In the genomic region with DNA sequence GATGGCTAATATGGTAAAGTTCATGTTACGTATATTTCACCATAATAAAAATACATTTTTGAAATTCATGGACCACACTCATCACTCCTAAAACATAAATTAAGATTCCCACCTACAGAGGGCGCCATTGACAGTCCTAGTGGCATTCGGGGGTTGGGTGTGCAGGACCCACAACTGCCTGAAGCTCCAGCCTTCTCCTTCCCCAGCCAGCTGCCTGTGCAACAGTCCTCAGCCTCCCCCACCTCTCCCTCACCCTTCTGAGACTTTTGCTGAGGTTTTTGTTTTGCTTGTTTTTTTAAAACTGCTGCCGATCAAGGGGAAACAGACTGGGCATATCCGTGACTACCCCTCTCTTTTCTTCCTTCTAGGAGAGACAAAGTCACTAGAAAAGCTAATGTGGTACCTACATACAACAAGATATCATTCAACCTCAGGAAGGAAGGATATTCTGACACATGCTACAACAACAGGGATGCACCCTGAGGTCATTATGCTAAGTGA, we compare ENCODE assay signal across 1 cellular context.
A peak's percentile ranks its signal among the peaks of the same experiment; 100 is the strongest.
TF ChIP-seq lines count a peak whose summit lies in the region.

No MANE protein-coding gene starts in this region.

TF ChIP-seq in K562, 482 proteins besides CTCF, POLR2A, EP300 and RAD21 (continued from another document and continues in another):
- TF ChIP-seq ATF2 (CRISPR knock-in tag; IDR thresholded peaks at IDR 0.05) (no peak), BACH1 (tag; IDR thresholded peaks at IDR 0.05) (no peak), YBX1 (IDR thresholded peaks at IDR 0.05) (no peak), ARID2 (IDR thresholded peaks at IDR 0.05) (peak; percentile 59; the same call in 1 of the 2 replicates), MTF1 (CRISPR knock-in tag; IDR thresholded peaks at IDR 0.05; ENCODE audit: borderline replicate concordance) (no peak), ZNF347 (CRISPR knock-in tag; IDR thresholded peaks at IDR 0.05; ENCODE audit: low read depth) (no peak), ARNT (IDR thresholded peaks at IDR 0.05) (no peak), MTA3 (IDR thresholded peaks at IDR 0.05; ENCODE audit: borderline replicate concordance) (no peak), CHD4 (IDR thresholded peaks at IDR 0.05; ENCODE audit: insufficient read depth, insufficient replicate concordance, low read depth, low read length, poor library complexity, severe bottlenecking) (no peak), GABPA (tag; conservative IDR thresholded peaks at IDR 0.05; ENCODE audit: low read depth) (no peak), CBX1 (IDR thresholded peaks at IDR 0.05; ENCODE audit: low read depth) (no peak), TAF15 (IDR thresholded peaks at IDR 0.05; ENCODE audit: low read depth, low read length) (no peak), TEAD1 (CRISPR knock-in tag; IDR thresholded peaks at IDR 0.05) (no peak), IRF2 (CRISPR knock-in tag; IDR thresholded peaks at IDR 0.05) (no peak), KAT2B (IDR thresholded peaks at IDR 0.05; ENCODE audit: low read depth, low read length) (no peak), CAMTA2 (CRISPR knock-in tag; conservative IDR thresholded peaks at IDR 0.05) (no peak), MYNN (IDR thresholded peaks at IDR 0.05) (no peak), MYNN (CRISPR knock-in tag; IDR thresholded peaks at IDR 0.05) (no peak), ATF7 (IDR thresholded peaks at IDR 0.05) (0 out of 2 replicates have a peak, but pooled peaks have one; percentile 15), BRD9 (IDR thresholded peaks at IDR 0.05; ENCODE audit: low read depth, partially characterized antibody) (no peak), ZNF140 (CRISPR knock-in tag; IDR thresholded peaks at IDR 0.05) (no peak), NCOR1 (IDR thresholded peaks at IDR 0.05) (0 out of 2 replicates have a peak, but pooled peaks have one; percentile 8), GTF2E2 (tag; IDR thresholded peaks at IDR 0.05) (no peak), SPI1 (IDR thresholded peaks at IDR 0.05; ENCODE audit: borderline replicate concordance, low read depth, low read length) (no peak), ZNF395 (CRISPR knock-in tag; IDR thresholded peaks at IDR 0.05) (no peak), ZFP1 (CRISPR knock-in tag; IDR thresholded peaks at IDR 0.05) (no peak), PML (IDR thresholded peaks at IDR 0.05; ENCODE audit: low read length) (no peak), KDM5B (IDR thresholded peaks at IDR 0.05; ENCODE audit: insufficient replicate concordance, low read depth, low read length) (no peak), ZNF274 (IDR thresholded peaks at IDR 0.05; ENCODE audit: borderline replicate concordance, low read depth, low read length) (no peak), FOXK2 (conservative IDR thresholded peaks at IDR 0.05 in 1 of 2, IDR thresholded peaks at IDR 0.05 in 1 of 2; ENCODE audit: low read depth in 2 of 2) (no peak), ILF3 (IDR thresholded peaks at IDR 0.05; ENCODE audit: borderline replicate concordance) (no peak), FOS (IDR thresholded peaks at IDR 0.05; ENCODE audit: extremely low read depth, insufficient read length) (no peak), TEAD4 (IDR thresholded peaks at IDR 0.05; ENCODE audit: low read length) (peak; percentile 28; the same call in 1 of the 2 replicates), TEAD4 (CRISPR knock-in tag; IDR thresholded peaks at IDR 0.05; ENCODE audit: borderline replicate concordance) (no peak), ELF4 (CRISPR knock-in tag; IDR thresholded peaks at IDR 0.05) (no peak), HNRNPH1 (optimal IDR thresholded peaks at IDR 0.05; ENCODE audit: low read depth, low read length) (no peak), ETV6 (IDR thresholded peaks at IDR 0.05; ENCODE audit: borderline replicate concordance in 1 of 2, low read depth in 2 of 2, low read length in 1 of 2) (no peak), ETV6 (CRISPR knock-in tag; IDR thresholded peaks at IDR 0.05; ENCODE audit: borderline replicate concordance) (no peak), GTF2F1 (IDR thresholded peaks at IDR 0.05; ENCODE audit: low read depth, low read length) (no peak), STAT6 (CRISPR knock-in tag; IDR thresholded peaks at IDR 0.05) (no peak), FOXA1 (IDR thresholded peaks at IDR 0.05; ENCODE audit: borderline replicate concordance) (no peak), DEAF1 (CRISPR knock-in tag; IDR thresholded peaks at IDR 0.05) (peak; percentile 65), FUS (optimal IDR thresholded peaks at IDR 0.05; ENCODE audit: low read depth, low read length) (no peak), E4F1 (CRISPR knock-in tag; IDR thresholded peaks at IDR 0.05; ENCODE audit: borderline replicate concordance) (no peak), SMARCE1 (IDR thresholded peaks at IDR 0.05) (no peak), JUND (IDR thresholded peaks at IDR 0.05; ENCODE audit: borderline replicate concordance, low read depth, low read length) (peak; percentile 8; the same call in 1 of the 2 replicates), JUND (tag; IDR thresholded peaks at IDR 0.05; ENCODE audit: borderline replicate concordance, low read depth, low read length) (no peak), EZH2 (IDR thresholded peaks at IDR 0.05; ENCODE audit: borderline replicate concordance, low read depth, low read length) (no peak), LCOR (CRISPR knock-in tag; IDR thresholded peaks at IDR 0.05) (no peak), MTA2 (IDR thresholded peaks at IDR 0.05; ENCODE audit: low read depth) (no peak), CSDE1 (IDR thresholded peaks at IDR 0.05) (no peak), CBFB (CRISPR knock-in tag; IDR thresholded peaks at IDR 0.05) (no peak), ZNF398 (CRISPR knock-in tag; IDR thresholded peaks at IDR 0.05) (no peak), ADNP (tag; IDR thresholded peaks at IDR 0.05) (no peak)
- TF ChIP-seq, protein P1, sequence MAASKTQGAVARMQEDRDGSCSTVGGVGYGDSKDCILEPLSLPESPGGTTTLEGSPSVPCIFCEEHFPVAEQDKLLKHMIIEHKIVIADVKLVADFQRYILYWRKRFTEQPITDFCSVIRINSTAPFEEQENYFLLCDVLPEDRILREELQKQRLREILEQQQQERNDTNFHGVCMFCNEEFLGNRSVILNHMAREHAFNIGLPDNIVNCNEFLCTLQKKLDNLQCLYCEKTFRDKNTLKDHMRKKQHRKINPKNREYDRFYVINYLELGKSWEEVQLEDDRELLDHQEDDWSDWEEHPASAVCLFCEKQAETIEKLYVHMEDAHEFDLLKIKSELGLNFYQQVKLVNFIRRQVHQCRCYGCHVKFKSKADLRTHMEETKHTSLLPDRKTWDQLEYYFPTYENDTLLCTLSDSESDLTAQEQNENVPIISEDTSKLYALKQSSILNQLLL (CRISPR knock-in tag; IDR thresholded peaks at IDR 0.05; ENCODE audit: borderline replicate concordance), result no peak
- TF ChIP-seq, protein P2, sequence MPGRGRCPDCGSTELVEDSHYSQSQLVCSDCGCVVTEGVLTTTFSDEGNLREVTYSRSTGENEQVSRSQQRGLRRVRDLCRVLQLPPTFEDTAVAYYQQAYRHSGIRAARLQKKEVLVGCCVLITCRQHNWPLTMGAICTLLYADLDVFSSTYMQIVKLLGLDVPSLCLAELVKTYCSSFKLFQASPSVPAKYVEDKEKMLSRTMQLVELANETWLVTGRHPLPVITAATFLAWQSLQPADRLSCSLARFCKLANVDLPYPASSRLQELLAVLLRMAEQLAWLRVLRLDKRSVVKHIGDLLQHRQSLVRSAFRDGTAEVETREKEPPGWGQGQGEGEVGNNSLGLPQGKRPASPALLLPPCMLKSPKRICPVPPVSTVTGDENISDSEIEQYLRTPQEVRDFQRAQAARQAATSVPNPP (IDR thresholded peaks at IDR 0.05; ENCODE audit: borderline replicate concordance, insufficient read depth, insufficient read length), result no peak
- TF ChIP-seq, protein P3, sequence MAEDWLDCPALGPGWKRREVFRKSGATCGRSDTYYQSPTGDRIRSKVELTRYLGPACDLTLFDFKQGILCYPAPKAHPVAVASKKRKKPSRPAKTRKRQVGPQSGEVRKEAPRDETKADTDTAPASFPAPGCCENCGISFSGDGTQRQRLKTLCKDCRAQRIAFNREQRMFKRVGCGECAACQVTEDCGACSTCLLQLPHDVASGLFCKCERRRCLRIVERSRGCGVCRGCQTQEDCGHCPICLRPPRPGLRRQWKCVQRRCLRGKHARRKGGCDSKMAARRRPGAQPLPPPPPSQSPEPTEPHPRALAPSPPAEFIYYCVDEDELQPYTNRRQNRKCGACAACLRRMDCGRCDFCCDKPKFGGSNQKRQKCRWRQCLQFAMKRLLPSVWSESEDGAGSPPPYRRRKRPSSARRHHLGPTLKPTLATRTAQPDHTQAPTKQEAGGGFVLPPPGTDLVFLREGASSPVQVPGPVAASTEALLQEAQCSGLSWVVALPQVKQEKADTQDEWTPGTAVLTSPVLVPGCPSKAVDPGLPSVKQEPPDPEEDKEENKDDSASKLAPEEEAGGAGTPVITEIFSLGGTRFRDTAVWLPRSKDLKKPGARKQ (CRISPR knock-in tag; IDR thresholded peaks at IDR 0.05), result 0 out of 2 replicates have a peak, but pooled peaks have one; percentile 32
